In genomic region chr2:212523756-212524155, GRCh38 we compare ENCODE assay signal across 1 cellular context.
A peak's percentile ranks its signal among the peaks of the same experiment; 100 is the strongest.
TF ChIP-seq lines count a peak whose summit lies in the region.

No MANE protein-coding gene starts in this region.

TF ChIP-seq in HEK293, 187 proteins besides CTCF, POLR2A, EP300 and RAD21 (continued from another document):
- TF ChIP-seq ZBTB11 (tag by site-specific recombination; conservative IDR thresholded peaks at IDR 0.05; ENCODE audit: low read depth) (no peak), ZFHX2 (tag by site-specific recombination; conservative IDR thresholded peaks at IDR 0.05) (no peak), ZNF654 (tag by site-specific recombination; IDR thresholded peaks at IDR 0.05; ENCODE audit: low read depth) (no peak), ZNF354C (tag by site-specific recombination; IDR thresholded peaks at IDR 0.05; ENCODE audit: borderline replicate concordance, low read depth) (no peak), ZSCAN18 (tag by site-specific recombination; IDR thresholded peaks at IDR 0.05) (no peak), ZNF555 (tag by site-specific recombination; conservative IDR thresholded peaks at IDR 0.05) (no peak), ZNF48 (tag by site-specific recombination; IDR thresholded peaks at IDR 0.05) (no peak), ZNF341 (tag by site-specific recombination; IDR thresholded peaks at IDR 0.05; ENCODE audit: low read depth) (peak; percentile 76), ZIC2 (tag by site-specific recombination; IDR thresholded peaks at IDR 0.05) (no peak), BCL6B (tag by site-specific recombination; IDR thresholded peaks at IDR 0.05) (no peak), ZNF610 (tag by site-specific recombination; IDR thresholded peaks at IDR 0.05; ENCODE audit: borderline replicate concordance) (no peak), ZNF155 (tag by site-specific recombination; IDR thresholded peaks at IDR 0.05) (no peak), ZNF639 (tag by site-specific recombination; IDR thresholded peaks at IDR 0.05) (no peak), WT1 (tag by site-specific recombination; IDR thresholded peaks at IDR 0.05) (peak; percentile 61), ATF2 (tag by site-specific recombination; IDR thresholded peaks at IDR 0.05; ENCODE audit: low read depth) (no peak)
